Comparison of ENCODE assay signal across 20 cellular contexts in the genomic region with DNA sequence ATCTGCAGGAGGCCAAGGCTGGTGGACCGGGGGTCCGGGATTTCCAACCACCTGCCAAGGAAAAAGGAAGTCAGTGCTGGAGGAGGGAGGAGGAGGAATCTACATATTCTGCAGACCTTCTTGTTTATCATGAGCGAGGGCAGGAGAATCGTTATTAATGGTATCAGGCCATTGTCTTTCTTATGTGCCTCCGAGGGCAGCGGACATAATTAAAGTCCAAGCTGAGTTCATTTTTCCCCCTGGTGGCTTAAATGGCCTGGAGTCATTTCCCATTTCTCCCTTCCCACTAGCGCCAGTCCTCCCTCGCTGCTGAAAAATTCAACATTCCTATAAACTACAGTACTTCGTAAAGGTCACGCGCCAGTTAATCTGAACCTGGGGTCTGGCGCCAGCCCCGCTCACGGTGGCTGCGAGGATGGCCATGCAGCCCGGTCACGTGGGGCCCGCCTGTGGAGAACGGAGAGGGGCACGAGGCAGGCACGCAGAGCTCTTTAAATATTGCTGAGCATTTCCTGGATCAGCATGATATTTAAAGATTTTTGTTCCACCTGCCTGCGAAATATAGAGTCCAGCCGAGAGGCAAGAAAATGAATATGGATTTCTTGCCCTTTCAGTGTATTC.
"Had no signal": no experiment of that assay in that cellular context is flagged by ENCODE, and none has a peak within 500 bp of the region (broad histone marks: within the 10 kb centered on the region; RNA-seq: fewer than 3 reads in every experiment).

No MANE protein-coding gene starts in this region.

- DNase-seq: effector CD4-positive, alpha-beta T cell; foreskin melanocyte; head of caudate nucleus; kidney; left cardiac atrium; left ventricle myocardium inferior; lower lobe of right lung; midbrain; right lobe of liver; stimulated activated CD4-positive, alpha-beta T cell treated with anti-CD3 and anti-CD28 coated beads, Interleukin-4, amount 100 ng/mL, for 1 hour; stimulated activated CD8-positive, alpha-beta memory T cell treated with anti-CD3 and anti-CD28 coated beads, Interleukin-4, amount 100 ng/mL, for 48 hours; stimulated activated naive CD8-positive, alpha-beta T cell treated with anti-CD3 and anti-CD28 coated beads, Interleukin-15, Interleukin-2, amounts not matched to agents 100 U/mL and 50 U/mL, for 24 hours had no signal

- H3K9ac ChIP-seq: parathyroid adenoma had no signal

- H3K4me3 ChIP-seq: coronary artery, hepatocyte, left ventricle myocardium inferior, lower lobe of right lung, prostate gland, right lobe of liver, tibial nerve had no signal

- H3K27me3 ChIP-seq: hepatocyte, right lobe of liver, tibial nerve had no signal

- H3K36me3 ChIP-seq: left ventricle myocardium inferior, lower lobe of right lung, prostate gland, right lobe of liver, tibial nerve had no signal

- H3K9me3 Mint-ChIP-seq: memory B cell; natural killer cell treated with Interleukin-12 subunit alpha and Interleukin-12 subunit beta and Interleukin-15 and Interleukin-18, amount 100 ng/mL, for 72 hours; stimulated activated effector memory CD8-positive, alpha-beta T cell treated with anti-CD3 and anti-CD28 coated beads, Interleukin-12 subunit alpha, Interleukin-12 subunit beta, amount 100 ng/mL, for 72 hours had no signal

- H3K4me1 Mint-ChIP-seq: memory B cell; stimulated activated effector memory CD8-positive, alpha-beta T cell treated with anti-CD3 and anti-CD28 coated beads, Interleukin-12 subunit alpha, Interleukin-12 subunit beta, amount 100 ng/mL, for 72 hours had no signal

- H3K36me3 Mint-ChIP-seq: memory B cell; natural killer cell treated with Interleukin-12 subunit alpha and Interleukin-12 subunit beta and Interleukin-15 and Interleukin-18, amount 100 ng/mL, for 72 hours; stimulated activated effector memory CD8-positive, alpha-beta T cell treated with anti-CD3 and anti-CD28 coated beads, Interleukin-12 subunit alpha, Interleukin-12 subunit beta, amount 100 ng/mL, for 72 hours had no signal

- ATAC-seq: left cardiac atrium; lower lobe of right lung; natural killer cell treated with Interleukin-12 subunit alpha and Interleukin-12 subunit beta and Interleukin-15 and Interleukin-18, amount 100 ng/mL, for 72 hours; right lobe of liver; stimulated activated effector memory CD8-positive, alpha-beta T cell treated with anti-CD3 and anti-CD28 coated beads, Interleukin-12 subunit alpha, Interleukin-12 subunit beta, amount 100 ng/mL, for 72 hours; stimulated activated naive CD8-positive, alpha-beta T cell treated with anti-CD3 and anti-CD28 coated beads, Interleukin-15, Interleukin-2, amounts not matched to agents 100 U/mL and 50 U/mL, for 24 hours had no signal

- H3K4me3 Mint-ChIP-seq: memory B cell; natural killer cell treated with Interleukin-12 subunit alpha and Interleukin-12 subunit beta and Interleukin-15 and Interleukin-18, amount 100 ng/mL, for 72 hours; stimulated activated effector memory CD8-positive, alpha-beta T cell treated with anti-CD3 and anti-CD28 coated beads, Interleukin-12 subunit alpha, Interleukin-12 subunit beta, amount 100 ng/mL, for 72 hours had no signal

- H3K9me3 ChIP-seq: left ventricle myocardium inferior, lower lobe of right lung, prostate gland, right lobe of liver, tibial nerve had no signal

- H3K79me2 ChIP-seq: hepatocyte, parathyroid adenoma had no signal

- H3K4me1 ChIP-seq: left ventricle myocardium inferior, lower lobe of right lung, parathyroid adenoma, prostate gland, right lobe of liver, tibial nerve had no signal

- H3K27ac Mint-ChIP-seq: memory B cell; natural killer cell treated with Interleukin-12 subunit alpha and Interleukin-12 subunit beta and Interleukin-15 and Interleukin-18, amount 100 ng/mL, for 72 hours; stimulated activated effector memory CD8-positive, alpha-beta T cell treated with anti-CD3 and anti-CD28 coated beads, Interleukin-12 subunit alpha, Interleukin-12 subunit beta, amount 100 ng/mL, for 72 hours had no signal

- H3K27ac ChIP-seq: coronary artery, hepatocyte, left ventricle myocardium inferior, lower lobe of right lung, parathyroid adenoma, prostate gland, right lobe of liver, tibial nerve had no signal

- H2AFZ ChIP-seq: hepatocyte, parathyroid adenoma had no signal

- H3K4me2 ChIP-seq: hepatocyte had no signal
